9 cellular contexts compared by ENCODE assay signal in genomic region chr4:17111959-17112659, GRCh38.
A peak's percentile ranks its signal among the peaks of the same experiment; 100 is the strongest.
DNase-seq lines count a peak whose midpoint lies in the region; ATAC-seq, FAIRE-seq and TF ChIP-seq lines count a peak whose summit lies in the region.
"Had no signal": no experiment of that assay in that cellular context is flagged by ENCODE, and none has a peak within 500 bp of the region (broad histone marks: within the 10 kb centered on the region; RNA-seq: fewer than 3 reads in every experiment).

No MANE protein-coding gene starts in this region.

- no peaks in the 10 kb centered on the region for H3F3A ChIP-seq in Loucy (ENCODE audit: low read depth)

- FAIRE-seq in endothelial cell of umbilical vein (lab: Jason Lieb, UNC) = peak; percentile 52

- H2AFZ ChIP-seq in Loucy (ENCODE audit: low read length) (no peak overlapping the region), endothelial cell of umbilical vein (ENCODE audit: low read depth, low read length) (peak overlapping the region; percentile 15)

- H3K4me3 ChIP-seq in Loucy (ENCODE audit: low read length, poor library complexity, severe bottlenecking) = no peak overlapping the region
- no peak overlapping the region for H3K4me3 ChIP-seq in endothelial cell of umbilical vein (replicated peaks in 1 of 3; ENCODE audit: insufficient read depth in 1 of 3, low read depth in 1 of 3, low read length in 3 of 3)
- no peak overlapping the region for H3K4me3 ChIP-seq in psoas muscle

- H3K27ac ChIP-seq in endothelial cell of umbilical vein (ENCODE audit: insufficient read depth, low read depth, low read length) = no peak overlapping the region
- no peak overlapping the region for H3K27ac ChIP-seq in psoas muscle

- no peak overlapping the region for H3K4me3 Mint-ChIP-seq in activated CD4-positive, alpha-beta T cell treated with anti-CD3 and anti-CD28 coated beads, Interleukin-2, amount 10 ng/mL, durations not matched to agents 7 days and 5 days
- H3K4me3 Mint-ChIP-seq: CD4-positive, CD25-positive, alpha-beta regulatory T cell had no signal

- no peaks in the 10 kb centered on the region for H3K9me2 ChIP-seq in Loucy (replicated peaks; ENCODE audit: low read depth, low read length)

- H3K9me3 ChIP-seq in Loucy (ENCODE audit: insufficient read depth, low read depth, low read length) = no peaks in the 10 kb centered on the region
- H3K9me3 ChIP-seq in endothelial cell of umbilical vein (replicated peaks; ENCODE audit: control insufficient read depth, insufficient read depth, low read length) = no peaks in the 10 kb centered on the region
- H3K9me3 ChIP-seq in psoas muscle = no peaks in the 10 kb centered on the region

- H3K36me3 Mint-ChIP-seq in activated CD4-positive, alpha-beta T cell treated with anti-CD3 and anti-CD28 coated beads, Interleukin-2, amount 10 ng/mL, durations not matched to agents 7 days and 5 days (ENCODE audit: low read depth) = no peaks in the 10 kb centered on the region
- H3K36me3 Mint-ChIP-seq: CD4-positive, CD25-positive, alpha-beta regulatory T cell had no signal

- BruUV-seq in endothelial cell of umbilical vein (replicated peaks; lab: Mats Ljungman, UMichigan) = no TSS peak

- H4K20me1 ChIP-seq in Loucy (ENCODE audit: insufficient read depth, low read length, poor library complexity, severe bottlenecking) = no peaks in the 10 kb centered on the region
- no peaks in the 10 kb centered on the region for H4K20me1 ChIP-seq in endothelial cell of umbilical vein (replicated peaks; ENCODE audit: control insufficient read depth, extremely low read depth, insufficient read depth, low read length)

- dilution Hi-C loops in endothelial cell of umbilical vein (cut with MboI; ENCODE audit: extremely low pct_ligation_motif_present, low sequenced_read_pairs) = no loop called here

- H3K4me2 ChIP-seq in Loucy (ENCODE audit: low read depth, low read length, poor library complexity, severe bottlenecking) (no peak overlapping the region), endothelial cell of umbilical vein (ENCODE audit: insufficient read depth, low read length) (no peak overlapping the region)

- TF ChIP-seq CTCF in Loucy (conservative IDR thresholded peaks at IDR 0.05; ENCODE audit: low read length) (peak; percentile 56), endothelial cell of umbilical vein (IDR thresholded peaks at IDR 0.05; ENCODE audit: extremely low read depth in 1 of 2, insufficient read depth in 1 of 2, low read depth in 1 of 2, low read length in 2 of 2) (peak; percentile 44 to 52), psoas muscle (IDR thresholded peaks at IDR 0.05) (peak; percentile 19)

- H3K36me3 ChIP-seq in Loucy (ENCODE audit: insufficient read depth, low read length) = no peaks in the 10 kb centered on the region
- H3K36me3 ChIP-seq in endothelial cell of umbilical vein (ENCODE audit: control insufficient read depth in 2 of 2, extremely low read depth in 1 of 2, insufficient read depth in 2 of 2, low read length in 2 of 2) = no peaks in the 10 kb centered on the region
- no peaks in the 10 kb centered on the region for H3K36me3 ChIP-seq in psoas muscle (ENCODE audit: insufficient read depth in 1 of 2, low read depth in 1 of 2)

- POLR2A ChIA-PET in activated CD4-positive, alpha-beta T cell treated with anti-CD3 and anti-CD28 coated beads, Interleukin-2, amount 10 ng/mL, durations not matched to agents 7 days and 5 days (lab: Charles Lee) = interaction anchor here (0.6 kb wide), 1 partner anchor 28 kb away, joined by 3 read pairs; no protein-coding TSS in a partner anchor
- POLR2A ChIA-PET in endothelial cell of umbilical vein (lab: Charles Lee) = no interaction called here

- peaks cover 2% of the 10 kb centered on the region for H3K9me3 Mint-ChIP-seq in activated CD4-positive, alpha-beta T cell treated with anti-CD3 and anti-CD28 coated beads, Interleukin-2, amount 10 ng/mL, durations not matched to agents 7 days and 5 days

- H3K79me2 ChIP-seq in Loucy (ENCODE audit: insufficient read depth, low read length) = no peaks in the 10 kb centered on the region
- no peaks in the 10 kb centered on the region for H3K79me2 ChIP-seq in endothelial cell of umbilical vein (ENCODE audit: control insufficient read depth, insufficient read depth, low read length)

- CTCF ChIA-PET in activated CD4-positive, alpha-beta T cell treated with anti-CD3 and anti-CD28 coated beads, Interleukin-2, amount 10 ng/mL, durations not matched to agents 7 days and 5 days (lab: Charles Lee) = no interaction called here
- CTCF ChIA-PET in endothelial cell of umbilical vein (lab: Charles Lee) = interaction anchor here (0.6 to 1.8 kb wide), 10 partner anchors 16 to 336 kb away, joined by 3 to 11 read pairs (median 3); no protein-coding TSS in a partner anchor

- no peaks in the 10 kb centered on the region for H3K27me3 ChIP-seq in Loucy (ENCODE audit: insufficient read depth, low read length, poor library complexity, severe bottlenecking)
- no peaks in the 10 kb centered on the region for H3K27me3 ChIP-seq in endothelial cell of umbilical vein (ENCODE audit: control insufficient read depth in 2 of 2, insufficient read depth in 2 of 2, low read length in 2 of 2)
- no peaks in the 10 kb centered on the region for H3K27me3 ChIP-seq in psoas muscle (ENCODE audit: insufficient read depth in 3 of 3, low read length in 2 of 3)

- H3K9ac ChIP-seq in Loucy (ENCODE audit: low read depth, low read length, poor library complexity, severe bottlenecking) = no peak overlapping the region
- no peak overlapping the region for H3K9ac ChIP-seq in endothelial cell of umbilical vein (replicated peaks; ENCODE audit: extremely low read depth, insufficient read depth, low read length)

- H3K4me1 ChIP-seq in Loucy (ENCODE audit: insufficient read depth, low read length, poor library complexity, severe bottlenecking) (no peaks in the 10 kb centered on the region), endothelial cell of umbilical vein (ENCODE audit: control insufficient read depth, extremely low read depth, insufficient read depth, low read length) (no peaks in the 10 kb centered on the region), psoas muscle (no peaks in the 10 kb centered on the region)

- no peak for ATAC-seq in psoas muscle
- no peak for ATAC-seq in GM21526 (IDR thresholded peaks at IDR 0.05; ENCODE audit: low FRiP score, unreplicated experiment)

- intact Hi-C loops in endothelial cell of umbilical vein (cut with micrococcal nuclease) = loop anchor here (2.0 to 10.0 kb wide), 3 partner anchors 195 to 333 kb away; no protein-coding TSS in a partner anchor
- intact Hi-C loops in psoas muscle (cut with DNase I) = no loop called here

- DNase-seq in activated CD4-positive, alpha-beta T cell treated with anti-CD3 and anti-CD28 coated beads, Interleukin-2, amount 10 ng/mL, durations not matched to agents 7 days and 5 days = peak; percentile 22
- no peak for DNase-seq in activated CD4-positive, alpha-beta T cell treated with anti-CD3 and anti-CD28 coated beads, Interleukin-2, amount 50 U/mL, for 1 hour
- DNase-seq in endothelial cell of umbilical vein (ENCODE audit: low read depth, low spot score) = no peak
- no peak for DNase-seq in psoas muscle
- no peak for DNase-seq in activated CD4-positive, CD25-positive, alpha-beta regulatory T cell treated with anti-CD3 and anti-CD28 coated beads, Interleukin-2, amount 50 U/mL, for 72 hours
- DNase-seq in GM03348 (ENCODE audit: low spot score) = no peak

- H3K27ac Mint-ChIP-seq in activated CD4-positive, alpha-beta T cell treated with anti-CD3 and anti-CD28 coated beads, Interleukin-2, amount 10 ng/mL, durations not matched to agents 7 days and 5 days = no peak overlapping the region
- H3K27ac Mint-ChIP-seq: CD4-positive, CD25-positive, alpha-beta regulatory T cell had no signal

- H3K9me1 ChIP-seq in endothelial cell of umbilical vein (replicated peaks; ENCODE audit: control insufficient read depth, extremely low read depth, insufficient read depth, low read length) = no peaks in the 10 kb centered on the region

- 61 to 69% (median 63%) methylated on average over 6 of the region's 6 CpGs for WGBS in psoas muscle, 3 donors

- no peaks in the 10 kb centered on the region for H3K27me3 Mint-ChIP-seq in activated CD4-positive, alpha-beta T cell treated with anti-CD3 and anti-CD28 coated beads, Interleukin-2, amount 10 ng/mL, durations not matched to agents 7 days and 5 days
- H3K27me3 Mint-ChIP-seq: CD4-positive, CD25-positive, alpha-beta regulatory T cell had no signal

- no peak for TF ChIP-seq POLR2A in endothelial cell of umbilical vein (IDR thresholded peaks at IDR 0.05; ENCODE audit: low read depth, low read length)

- H3K4me1 Mint-ChIP-seq in activated CD4-positive, alpha-beta T cell treated with anti-CD3 and anti-CD28 coated beads, Interleukin-2, amount 10 ng/mL, durations not matched to agents 7 days and 5 days = no peaks in the 10 kb centered on the region
- H3K4me1 Mint-ChIP-seq: CD4-positive, CD25-positive, alpha-beta regulatory T cell had no signal

TF ChIP-seq in endothelial cell of umbilical vein, 7 proteins besides CTCF, POLR2A, EP300 and RAD21:
- TF ChIP-seq GATA2 (IDR thresholded peaks at IDR 0.05; ENCODE audit: insufficient read depth, insufficient read length, low read depth, low read length) = no peak
- TF ChIP-seq POLR2AphosphoS5 (IDR thresholded peaks at IDR 0.05; ENCODE audit: insufficient read depth, low read depth, low read length) = no peak
- TF ChIP-seq MYC (IDR thresholded peaks at IDR 0.05; ENCODE audit: low read depth, low read length) = no peak
- TF ChIP-seq, protein P1, sequence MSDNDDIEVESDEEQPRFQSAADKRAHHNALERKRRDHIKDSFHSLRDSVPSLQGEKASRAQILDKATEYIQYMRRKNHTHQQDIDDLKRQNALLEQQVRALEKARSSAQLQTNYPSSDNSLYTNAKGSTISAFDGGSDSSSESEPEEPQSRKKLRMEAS (IDR thresholded peaks at IDR 0.05; ENCODE audit: insufficient read depth, insufficient read length) = no peak
- TF ChIP-seq JUN (IDR thresholded peaks at IDR 0.05; ENCODE audit: borderline replicate concordance, insufficient read depth, insufficient read length, low read depth) = no peak
- no peak for TF ChIP-seq EZH2 (IDR thresholded peaks at IDR 0.05; ENCODE audit: borderline replicate concordance, low read depth, low read length, severe bottlenecking)
- no peak for TF ChIP-seq FOS (IDR thresholded peaks at IDR 0.05; ENCODE audit: borderline replicate concordance, insufficient read depth, low read length)
